Comparison of ENCODE assay signal across 8 cellular contexts in genomic region chr12:12899530-12900380, GRCh38. TPM values are rescaled to one million over a fixed set of nuclear protein-coding genes. Genes with fewer than 3 reads are reported as not detected.
DNase-seq lines count a peak whose midpoint lies in the region; ATAC-seq and TF ChIP-seq lines count a peak whose summit lies in the region.

No MANE protein-coding gene starts in this region.

- TF ChIP-seq CTCF in AG04449 (IDR thresholded peaks at IDR 0.05; ENCODE audit: insufficient read depth, low read length, missing control alignments) (no peak), breast epithelium (IDR thresholded peaks at IDR 0.05) (no peak)

- TF ChIP-seq POLR2A in breast epithelium (IDR thresholded peaks at IDR 0.05): no peak

- intact Hi-C loops in breast epithelium (cut with DNase I; ENCODE audit: low total_unique reads) (no loop called here), posterior vena cava (cut with DNase I) (no loop called here)

- H3K9me3 ChIP-seq in breast epithelium: no peaks in the 10 kb centered on the region

- DNase-seq in AG04449 (ENCODE audit: low read depth, low spot score) (peak; percentile 86), breast epithelium (ENCODE audit: low spot score in 2 of 2) (no peak), posterior vena cava (ENCODE audit: low spot score) (peak; percentile 84), GOT3 (lab: John Stamatoyannopoulos, UW) (no peak), GDM1 (lab: John Stamatoyannopoulos, UW) (no peak)
- DNase-seq in effector CD4-positive, alpha-beta T cell: no peak

- H3K4me3 ChIP-seq in AG04449 (ENCODE audit: low read depth, low read length) (peak overlapping the region; percentile 23; the same call in 1 of the 2 replicates), breast epithelium (no peak overlapping the region)

- CTCF ChIA-PET in AG04449 (lab: Yijun Ruan, JAX): interaction anchor here (1.2 to 3.8 kb wide), 3 partner anchors 16 to 62 kb away, joined by 4 to 15 read pairs (median 7); no protein-coding TSS in a partner anchor

- peak; percentile 96 for ATAC-seq in GM19351 (IDR thresholded peaks at IDR 0.05; ENCODE audit: unreplicated experiment)
- ATAC-seq in HG03571 (IDR thresholded peaks at IDR 0.05; ENCODE audit: unreplicated experiment): peak; percentile 71

- no peaks in the 10 kb centered on the region for H3K36me3 ChIP-seq in breast epithelium

- H3K27me3 ChIP-seq in breast epithelium: no peaks in the 10 kb centered on the region

- peak overlapping the region; percentile 57 to 89 for H3K27ac ChIP-seq in breast epithelium

- no peaks in the 10 kb centered on the region for H3K4me1 ChIP-seq in breast epithelium

- POLR2A ChIA-PET in AG04449 (lab: Yijun Ruan, JAX): no interaction called here

RNA-seq across cellular contexts. Expression of gene GPRC5A, which starts 8.4 kb away (rescaled TPM):
- total RNA-seq in breast epithelium (10 to 100 TPM; 10.9 to 40.1 (median 21.6) TPM), posterior vena cava (10 to 100 TPM; 16.2 to 23.4 TPM)

RNA-seq across cellular contexts. Expression of gene GPRC5D, which starts 52.2 kb away (rescaled TPM):
- total RNA-seq in breast epithelium (not detected), posterior vena cava (not detected)

Comparison
In these comparisons a context has a peak if more than half of its experiments do, and no peak if none do; other contexts are left out.
1. DNase-seq: peak in AG04449 (single experiment) and posterior vena cava (single experiment); none in breast epithelium (0 of 2), GOT3 (single experiment), effector CD4-positive, alpha-beta T cell (single experiment) and GDM1 (single experiment).